Comparison of ENCODE assay signal across 8 cellular contexts in genomic region chr15:84980196-84981053, GRCh38. TPM values are rescaled to one million over a fixed set of nuclear protein-coding genes. Genes with fewer than 3 reads are reported as not detected.
A peak's percentile ranks its signal among the peaks of the same experiment; 100 is the strongest.
DNase-seq lines count a peak whose midpoint lies in the region; ATAC-seq and TF ChIP-seq lines count a peak whose summit lies in the region.

No MANE protein-coding gene starts in this region.

- no peaks in the 10 kb centered on the region for H3K27me3 ChIP-seq in MG63

- ATAC-seq in omental fat pad (ENCODE audit: low FRiP score) = peak; percentile 82

- DNase-seq in GM03348 (ENCODE audit: low spot score) (peak; percentile 89), HCEC 1CT (peak; percentile 77), MG63 (peak; percentile 85), SK-MEL-5 (ENCODE audit: low read depth, low spot score) (peak; percentile 85), globus pallidus (ENCODE audit: low spot score) (peak; percentile 90), omental fat pad (ENCODE audit: low spot score) (peak; percentile 45)
- DNase-seq in activated naive CD4-positive, alpha-beta T cell treated with anti-CD3 and anti-CD28 coated beads, Interleukin-2, amount 10 ng/mL, durations not matched to agents 7 days and 5 days = peak; percentile 91

- H3K27me3 Mint-ChIP-seq in activated naive CD4-positive, alpha-beta T cell treated with anti-CD3 and anti-CD28 coated beads, Interleukin-2, amount 10 ng/mL, durations not matched to agents 7 days and 5 days = peaks cover 38% of the 10 kb centered on the region

- no peaks in the 10 kb centered on the region for H3K9me3 ChIP-seq in MG63

- CTCF ChIA-PET in activated naive CD4-positive, alpha-beta T cell treated with anti-CD3 and anti-CD28 coated beads, Interleukin-2, amount 10 ng/mL, durations not matched to agents 7 days and 5 days (lab: Charles Lee) = interaction anchor here (0.6 to 2.3 kb wide), 4 partner anchors 15 to 188 kb away, joined by 4 to 6 read pairs (median 5); no protein-coding TSS in a partner anchor

- no peak for TF ChIP-seq CTCF in omental fat pad (IDR thresholded peaks at IDR 0.05)

- H3K27ac ChIP-seq in temporal lobe (ENCODE audit: low read depth, low read length) = peak overlapping the region; percentile 60

- peak overlapping the region; percentile 97 for H3K27ac Mint-ChIP-seq in activated naive CD4-positive, alpha-beta T cell treated with anti-CD3 and anti-CD28 coated beads, Interleukin-2, amount 10 ng/mL, durations not matched to agents 7 days and 5 days

- H3K4me1 Mint-ChIP-seq in activated naive CD4-positive, alpha-beta T cell treated with anti-CD3 and anti-CD28 coated beads, Interleukin-2, amount 10 ng/mL, durations not matched to agents 7 days and 5 days = peaks cover 45% of the 10 kb centered on the region

- no peaks in the 10 kb centered on the region for H3K36me3 Mint-ChIP-seq in activated naive CD4-positive, alpha-beta T cell treated with anti-CD3 and anti-CD28 coated beads, Interleukin-2, amount 10 ng/mL, durations not matched to agents 7 days and 5 days

- in situ Hi-C loops in SK-MEL-5 (cut with HindIII; ENCODE audit: low pct_unique_long_range_greater_than_20kb, low sequenced_read_pairs) = no loop called here

- no peaks in the 10 kb centered on the region for H3K36me3 ChIP-seq in MG63

- peak overlapping the region; percentile 76 for H3K4me3 ChIP-seq in MG63

- no peaks in the 10 kb centered on the region for H3K9me3 Mint-ChIP-seq in activated naive CD4-positive, alpha-beta T cell treated with anti-CD3 and anti-CD28 coated beads, Interleukin-2, amount 10 ng/mL, durations not matched to agents 7 days and 5 days

- peak overlapping the region; percentile 89 for H3K4me3 Mint-ChIP-seq in activated naive CD4-positive, alpha-beta T cell treated with anti-CD3 and anti-CD28 coated beads, Interleukin-2, amount 10 ng/mL, durations not matched to agents 7 days and 5 days

RNA-seq across cellular contexts. Expression of gene PDE8A, which starts 1.2 kb away (rescaled TPM):
- 7.9 and 12.5 TPM in 2 replicates for total RNA-seq in MG63 (2014; rRNA removed; shearing (Covaris generic); ENCODE audit: low replicate concordance)
- 24.0 and 25.9 TPM in 2 replicates for total RNA-seq in SK-MEL-5 (2014; rRNA removed; shearing (Covaris generic))
- polyA plus RNA-seq in SK-MEL-5 (2015; cell fraction: cytosol; rRNA removed) = 28.2 and 37.6 TPM in 2 replicates
- polyA plus RNA-seq in SK-MEL-5 (2015; cell fraction: nucleus; rRNA removed) = 91.2 and 92.8 TPM in 2 replicates
- 10 to 100 TPM; 61.0 to 86.5 (median 79.0) TPM for total RNA-seq in omental fat pad
- total RNA-seq in temporal lobe = 10.3 TPM

Comparison
In these comparisons a context has a peak if more than half of its experiments do, and no peak if none do; other contexts are left out.
1. Peak in every context shown above with its lines: DNase-seq, ATAC-seq, H3K4me3 ChIP-seq and H3K27ac ChIP-seq.